1 cellular context compared by ENCODE assay signal in genomic region chr6:157558049-157558448, GRCh38.
TF ChIP-seq lines count a peak whose summit lies in the region.

No MANE protein-coding gene starts in this region.

TF ChIP-seq in GM12878, 131 proteins besides CTCF, POLR2A, EP300 and RAD21 (continued from another document):
- TF ChIP-seq MLLT1 (IDR thresholded peaks at IDR 0.05) (peak; percentile 88), REST (IDR thresholded peaks at IDR 0.05; ENCODE audit: low read depth, low read length) (peak; percentile 88), YY1 (IDR thresholded peaks at IDR 0.05; ENCODE audit: low read depth, low read length) (no peak)
TF ChIP-seq in GM12878: peak in this region for 3.
